In genomic region chr3:195207731-195208130, GRCh38 we compare ENCODE assay signal across 11 cellular contexts.
DNase-seq lines count a peak whose midpoint lies in the region; ATAC-seq and TF ChIP-seq lines count a peak whose summit lies in the region.
"Had no signal": no experiment of that assay in that cellular context is flagged by ENCODE, and none has a peak within 500 bp of the region (broad histone marks: within the 10 kb centered on the region; RNA-seq: fewer than 3 reads in every experiment).

No MANE protein-coding gene starts in this region.

- 70% methylated on average over 3 of the region's 3 CpGs for WGBS in mesenchymal stem cell

- no peaks in the 10 kb centered on the region for H3K79me2 ChIP-seq in MM.1S (ENCODE audit: low read length)

- H3K4me3 Mint-ChIP-seq in natural killer cell treated with Interleukin-12 subunit alpha and Interleukin-12 subunit beta and Interleukin-15 and Interleukin-18, amount 100 ng/mL, for 72 hours, result no peak overlapping the region

- H3K4me3 ChIP-seq in BE2C (ENCODE audit: low read depth, low read length), result no peak overlapping the region
- H3K4me3 ChIP-seq in MM.1S (ENCODE audit: low read length), result no peak overlapping the region
- H3K4me3 ChIP-seq in mesenchymal stem cell (ENCODE audit: insufficient read depth in 1 of 2, low read depth in 1 of 2, low read length in 2 of 2), result peak overlapping the region in 1 of 2 experiments; percentile 61

- H3K23ac ChIP-seq in mesenchymal stem cell (ENCODE audit: low read length in 2 of 2), result no peak overlapping the region

- H2BK5ac ChIP-seq in mesenchymal stem cell (ENCODE audit: low read depth, low read length, poor library complexity, severe bottlenecking), result no peak overlapping the region

- H2BK12ac ChIP-seq in mesenchymal stem cell (ENCODE audit: low read length in 2 of 2), result peak overlapping the region; percentile 59 to 70

- H4K8ac ChIP-seq in mesenchymal stem cell (ENCODE audit: low read length), result no peak overlapping the region

- no peaks in the 10 kb centered on the region for H3K9me3 Mint-ChIP-seq in natural killer cell treated with Interleukin-12 subunit alpha and Interleukin-12 subunit beta and Interleukin-15 and Interleukin-18, amount 100 ng/mL, for 72 hours

- TF ChIP-seq CTCF in BE2C (IDR thresholded peaks at IDR 0.05; ENCODE audit: low read depth, low read length) (no peak), MM.1S (IDR thresholded peaks at IDR 0.05; ENCODE audit: low read length) (no peak)

- H4K91ac ChIP-seq in mesenchymal stem cell (ENCODE audit: low read length), result peak overlapping the region; percentile 83

- ATAC-seq in GM21526 (IDR thresholded peaks at IDR 0.05; ENCODE audit: low FRiP score, unreplicated experiment), result peak; percentile 26
- no peak for ATAC-seq in natural killer cell treated with Interleukin-12 subunit alpha and Interleukin-12 subunit beta and Interleukin-15 and Interleukin-18, amount 100 ng/mL, for 72 hours

- H3K27me3 Mint-ChIP-seq in natural killer cell treated with Interleukin-12 subunit alpha and Interleukin-12 subunit beta and Interleukin-15 and Interleukin-18, amount 100 ng/mL, for 72 hours, result no peaks in the 10 kb centered on the region

- no peaks in the 10 kb centered on the region for H3K36me3 Mint-ChIP-seq in natural killer cell treated with Interleukin-12 subunit alpha and Interleukin-12 subunit beta and Interleukin-15 and Interleukin-18, amount 100 ng/mL, for 72 hours

- H3K9ac ChIP-seq in MM.1S (ENCODE audit: low read length) (no peak overlapping the region), mesenchymal stem cell (ENCODE audit: low read length) (peak overlapping the region; percentile 92)

- no peak overlapping the region for H3K27ac Mint-ChIP-seq in natural killer cell treated with Interleukin-12 subunit alpha and Interleukin-12 subunit beta and Interleukin-15 and Interleukin-18, amount 100 ng/mL, for 72 hours

- H3K4ac ChIP-seq in mesenchymal stem cell (ENCODE audit: low read depth in 1 of 2, low read length in 2 of 2), result peak overlapping the region in 1 of 2 experiments; percentile 10

- H3K79me1 ChIP-seq in mesenchymal stem cell (replicated peaks; ENCODE audit: low read length, poor library complexity, severe bottlenecking), result peaks cover 34% of the 10 kb centered on the region

- H3K4me1 Mint-ChIP-seq in natural killer cell treated with Interleukin-12 subunit alpha and Interleukin-12 subunit beta and Interleukin-15 and Interleukin-18, amount 100 ng/mL, for 72 hours (ENCODE audit: low read depth in 2 of 2), result peaks cover 27 to 31% of the 10 kb centered on the region in 2 donors

- H3K4me2 ChIP-seq in MM.1S (ENCODE audit: low read depth, low read length) (peak overlapping the region; percentile 55), mesenchymal stem cell (ENCODE audit: low read length, poor library complexity, severe bottlenecking) (no peak overlapping the region)

- H3K27ac ChIP-seq in MM.1S (ENCODE audit: low read length), result peak overlapping the region; percentile 6; the same call in 1 of the 2 replicates
- H3K27ac ChIP-seq in mesenchymal stem cell (ENCODE audit: low read length, poor library complexity, severe bottlenecking), result no peak overlapping the region

- peaks cover 18% of the 10 kb centered on the region for H3F3A ChIP-seq in MM.1S (ENCODE audit: insufficient read depth, low read length)

- no peak overlapping the region for H3K14ac ChIP-seq in mesenchymal stem cell (ENCODE audit: low read length in 2 of 2)

- no peak overlapping the region for H2AK5ac ChIP-seq in mesenchymal stem cell (ENCODE audit: low read length, severe bottlenecking)

- peak; percentile 54 for DNase-seq in BE2C
- DNase-seq in MM.1S, result no peak
- no peak for DNase-seq in mesenchymal stem cell
- no peak for DNase-seq in AG08395 (ENCODE audit: low spot score)
- no peak for DNase-seq in GF-D8 (lab: John Stamatoyannopoulos, UW)
- DNase-seq in natural killer cell treated with Interleukin-12 subunit alpha and Interleukin-12 subunit beta and Interleukin-15 and Interleukin-18, amount 100 ng/mL, for 72 hours (ENCODE audit: low spot score), result no peak
- no peak for DNase-seq in T-helper 2 cell
- DNase-seq: dermis blood vessel endothelial cell, NCI-H1417, small intestine had no signal

- H3K27me3 ChIP-seq in BE2C (no peaks in the 10 kb centered on the region), MM.1S (replicated peaks; ENCODE audit: insufficient read depth, low read length) (peaks cover 5% of the 10 kb centered on the region; the same call in 1 of the 2 replicates), mesenchymal stem cell (ENCODE audit: control insufficient read depth in 1 of 2, insufficient read depth in 1 of 2, low read length in 2 of 2) (no peaks in the 10 kb centered on the region)

- H2BK120ac ChIP-seq in mesenchymal stem cell (ENCODE audit: low read depth, low read length), result no peak overlapping the region

- no peak overlapping the region for H2BK15ac ChIP-seq in mesenchymal stem cell (ENCODE audit: low read depth, poor library complexity, severe bottlenecking)

- H3K36me3 ChIP-seq in BE2C (no peaks in the 10 kb centered on the region), MM.1S (replicated peaks; ENCODE audit: insufficient read depth, low read length) (no peaks in the 10 kb centered on the region), mesenchymal stem cell (ENCODE audit: control insufficient read depth in 1 of 2, insufficient read depth in 2 of 2, low read depth in 1 of 2, low read length in 2 of 2) (peaks cover 0 to 5% of the 10 kb centered on the region in 2 experiments)

- H2AFZ ChIP-seq in MM.1S (ENCODE audit: low read length) (no peak overlapping the region), mesenchymal stem cell (ENCODE audit: low read depth, low read length) (no peak overlapping the region)

- H3K9me2 ChIP-seq in MM.1S (replicated peaks; ENCODE audit: insufficient read depth, low read length), result no peaks in the 10 kb centered on the region

- H3K18ac ChIP-seq in mesenchymal stem cell (ENCODE audit: low read depth in 1 of 2, low read length in 2 of 2), result peak overlapping the region in 1 of 2 experiments; percentile 5

- H3K4me1 ChIP-seq in BE2C, result peaks cover 27% of the 10 kb centered on the region
- H3K4me1 ChIP-seq in MM.1S (ENCODE audit: low read length), result peaks cover 17% of the 10 kb centered on the region
- H3K4me1 ChIP-seq in mesenchymal stem cell (ENCODE audit: control insufficient read depth, insufficient read depth, low read depth, low read length), result peaks cover 24% of the 10 kb centered on the region

- no peaks in the 10 kb centered on the region for H4K20me1 ChIP-seq in MM.1S (ENCODE audit: insufficient read depth, low read length)

- H3K9me3 ChIP-seq in BE2C, result no peaks in the 10 kb centered on the region
- no peaks in the 10 kb centered on the region for H3K9me3 ChIP-seq in MM.1S (replicated peaks; ENCODE audit: insufficient read depth, low read length)
- H3K9me3 ChIP-seq in mesenchymal stem cell (ENCODE audit: control insufficient read depth, low read length), result no peaks in the 10 kb centered on the region
